In the genomic region with DNA sequence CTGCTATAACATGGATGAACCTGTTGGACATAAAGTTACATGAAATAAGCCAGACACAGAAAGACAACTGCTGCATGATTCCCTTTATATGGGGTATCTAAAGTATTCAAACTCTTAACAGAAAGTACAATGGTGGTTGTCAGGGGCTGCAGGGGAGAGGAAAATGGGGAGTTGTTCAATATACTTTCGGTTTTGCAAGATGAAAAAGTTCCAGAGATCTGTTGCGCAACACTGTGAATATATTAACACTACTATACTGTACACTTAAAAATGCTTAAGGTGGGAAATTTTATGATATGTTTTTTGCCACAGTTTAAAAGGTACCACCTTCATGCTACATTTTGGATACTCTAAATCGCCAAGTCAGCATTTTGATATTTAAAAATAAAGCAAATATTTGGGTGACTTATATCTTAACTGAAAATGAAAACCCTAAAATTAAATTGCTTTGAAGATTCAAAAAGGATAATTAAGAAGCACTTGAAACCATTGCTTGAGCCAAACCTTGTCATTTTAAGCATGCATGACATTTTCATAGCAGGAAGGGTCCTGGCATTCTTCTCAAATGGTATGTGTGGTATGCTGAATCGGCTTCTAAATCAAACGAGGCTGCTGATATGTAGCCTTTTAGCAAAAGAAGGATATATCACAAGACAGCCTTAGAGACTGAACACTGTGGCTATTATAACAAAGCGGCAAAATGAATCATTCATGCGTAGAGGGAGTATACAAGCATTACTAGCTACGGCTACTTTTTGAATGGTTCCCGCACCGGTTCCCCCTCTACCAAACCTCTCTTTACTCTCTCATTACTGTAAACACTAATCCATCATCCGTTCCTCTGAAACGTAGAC, we compare ENCODE assay signal across 9 cellular contexts.
A peak's percentile ranks its signal among the peaks of the same experiment; 100 is the strongest.
DNase-seq lines count a peak whose midpoint lies in the region; ATAC-seq lines count a peak whose summit lies in the region.
"Had no signal": no experiment of that assay in that cellular context is flagged by ENCODE, and none has a peak within 500 bp of the region (broad histone marks: within the 10 kb centered on the region; RNA-seq: fewer than 3 reads in every experiment).

No MANE protein-coding gene starts in this region.

- H3K27ac ChIP-seq in HUES6 (ENCODE audit: low read depth, low read length), result peak overlapping the region; percentile 71; the same call in 1 of the 2 replicates

- peak overlapping the region; percentile 77 for H3K4me3 Mint-ChIP-seq in activated naive CD8-positive, alpha-beta T cell

- H3K4me1 Mint-ChIP-seq in activated naive CD8-positive, alpha-beta T cell (ENCODE audit: low read depth), result peaks cover 86% of the 10 kb centered on the region

- no peaks in the 10 kb centered on the region for H3K27me3 Mint-ChIP-seq in activated naive CD8-positive, alpha-beta T cell

- H3K27ac Mint-ChIP-seq in activated naive CD8-positive, alpha-beta T cell, result peak overlapping the region; percentile 97

- peaks cover 86% of the 10 kb centered on the region for H3K4me1 ChIP-seq in HUES6 (ENCODE audit: control insufficient read depth, insufficient read depth, low read length)

- peaks cover 23% of the 10 kb centered on the region for H3K36me3 Mint-ChIP-seq in activated naive CD8-positive, alpha-beta T cell

- no peaks in the 10 kb centered on the region for H3K27me3 ChIP-seq in HUES6 (ENCODE audit: control insufficient read depth, insufficient read depth, low read length)

- H3K9me3 Mint-ChIP-seq in activated naive CD8-positive, alpha-beta T cell (ENCODE audit: low read depth), result no peaks in the 10 kb centered on the region

- H3K9ac ChIP-seq in HUES6 (ENCODE audit: low read length), result peak overlapping the region; percentile 9

- no peaks in the 10 kb centered on the region for H3K9me3 ChIP-seq in HUES6 (ENCODE audit: control insufficient read depth, insufficient read depth, low read depth, low read length)

- peak overlapping the region; percentile 19; the same call in 1 of the 2 replicates for H3K4me3 ChIP-seq in HUES6 (ENCODE audit: low read depth, low read length)

- peak; percentile 76 for DNase-seq in A172 (ENCODE audit: low spot score)
- peak; percentile 25 for DNase-seq in kidney glomerular epithelial cell (lab: John Stamatoyannopoulos, UW)
- DNase-seq in NCI-H1092 (lab: John Stamatoyannopoulos, UW), result no peak
- DNase-seq: left ventricle myocardium superior had no signal

- peaks cover 48% of the 10 kb centered on the region for H3K36me3 ChIP-seq in HUES6 (ENCODE audit: control insufficient read depth, insufficient read depth, low read length)

- no peak for ATAC-seq in HG03039 (IDR thresholded peaks at IDR 0.05; ENCODE audit: unreplicated experiment)
- ATAC-seq in HG03139 (IDR thresholded peaks at IDR 0.05; ENCODE audit: unreplicated experiment), result no peak
- ATAC-seq in HG03439 (IDR thresholded peaks at IDR 0.05; ENCODE audit: unreplicated experiment), result no peak
- ATAC-seq: left ventricle myocardium superior had no signal
